In genomic region chr7:98244871-98245270, GRCh38 we compare ENCODE assay signal across 1 cellular context.
TF ChIP-seq lines count a peak whose summit lies in the region.

No MANE protein-coding gene starts in this region.

TF ChIP-seq in HCT116, 20 proteins besides CTCF, POLR2A, EP300 and RAD21 (continued from another document):
- TF ChIP-seq REST (IDR thresholded peaks at IDR 0.05; ENCODE audit: low read depth), result no peak
- no peak for TF ChIP-seq POLR2AphosphoS5 (IDR thresholded peaks at IDR 0.05; ENCODE audit: low read depth, low read length)
- no peak for TF ChIP-seq EGR1 (IDR thresholded peaks at IDR 0.05; ENCODE audit: low read depth)
TF ChIP-seq in HCT116: peak in this region for 0.
